In the genomic region with DNA sequence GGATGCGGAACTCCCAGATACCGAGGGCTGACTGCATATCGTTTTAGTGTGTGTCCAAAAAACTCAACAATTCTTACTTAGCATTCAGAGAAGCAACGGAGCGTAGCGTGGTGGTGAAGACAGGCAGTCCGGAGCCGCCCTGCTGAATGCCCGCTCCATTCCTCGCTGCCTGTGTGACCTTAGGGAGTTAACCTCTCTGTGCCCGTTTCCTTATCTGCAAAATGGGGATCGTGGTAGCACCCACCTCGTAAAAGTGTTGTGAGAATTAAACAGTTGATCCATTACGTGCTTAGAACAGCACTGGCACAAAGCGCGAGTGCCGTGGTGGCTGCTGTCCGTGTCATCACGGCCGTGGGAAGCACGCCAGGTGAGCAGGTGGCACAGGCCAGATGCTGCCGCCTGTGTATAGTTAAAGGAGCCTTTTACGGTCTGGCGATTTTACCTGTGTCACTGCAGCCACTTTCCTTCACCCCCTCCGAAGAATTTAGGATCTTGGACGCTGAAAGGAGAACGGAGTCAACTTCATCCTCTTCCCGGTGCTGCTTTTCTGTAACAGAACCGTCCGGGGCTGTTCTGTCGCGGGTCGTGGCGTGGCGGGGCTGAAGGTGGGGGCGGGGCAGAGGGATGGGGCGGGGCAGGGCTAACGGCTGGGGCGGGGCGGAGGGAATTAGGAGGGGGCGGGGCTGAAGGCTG, we compare ENCODE assay signal across 8 cellular contexts. TPM values are rescaled to one million over a fixed set of nuclear protein-coding genes. Genes with fewer than 3 reads are reported as not detected.
DNase-seq lines count a peak whose midpoint lies in the region; ATAC-seq and TF ChIP-seq lines count a peak whose summit lies in the region.

No MANE protein-coding gene starts in this region.

- H3K27ac Mint-ChIP-seq in endodermal cell = no peak overlapping the region

- TF ChIP-seq CTCF in GM13976 (IDR thresholded peaks at IDR 0.05; ENCODE audit: borderline replicate concordance, control extremely low read depth, extremely low read depth, insufficient read depth, missing control alignments) = no peak
- TF ChIP-seq CTCF in MM.1S (IDR thresholded peaks at IDR 0.05; ENCODE audit: low read length) = no peak
- TF ChIP-seq CTCF in endodermal cell (conservative IDR thresholded peaks at IDR 0.05) = no peak

- H3K27me3 ChIP-seq in MM.1S (replicated peaks; ENCODE audit: insufficient read depth, low read length) (no peaks in the 10 kb centered on the region), endodermal cell (ENCODE audit: control insufficient read depth, insufficient read depth, low read length, poor library complexity, severe bottlenecking) (peaks cover 59% of the 10 kb centered on the region), mononuclear cell (ENCODE audit: insufficient read depth, low read length) (peaks cover 18% of the 10 kb centered on the region)

- peaks cover 1% of the 10 kb centered on the region for H3K4me1 Mint-ChIP-seq in endodermal cell

- no peaks in the 10 kb centered on the region for H3K9me3 ChIP-seq in MM.1S (replicated peaks; ENCODE audit: insufficient read depth, low read length)
- H3K9me3 ChIP-seq in endodermal cell (ENCODE audit: control insufficient read depth, low read length) = no peaks in the 10 kb centered on the region
- no peaks in the 10 kb centered on the region for H3K9me3 ChIP-seq in mononuclear cell (ENCODE audit: low read depth, low read length)

- H2AFZ ChIP-seq in MM.1S (ENCODE audit: low read length) = peak overlapping the region; percentile 93

- DNase-seq in ACHN (peak; percentile 32), GM13976 (ENCODE audit: low spot score) (peak; percentile 21), MM.1S (peak; percentile 56), endodermal cell (no peak), superior temporal gyrus (ENCODE audit: extremely low spot score) (peak; percentile 64)
- DNase-seq in activated CD4-positive, alpha-beta T cell treated with anti-CD3 and anti-CD28 coated beads, Interleukin-2, amount 50 U/mL, for 24 hours (ENCODE audit: low read depth in 1 of 2, low spot score in 1 of 2) = peak; percentile 1 to 6

- H3K4me1 ChIP-seq in MM.1S (ENCODE audit: low read length) (peaks cover 10% of the 10 kb centered on the region; the same call in 1 of the 2 replicates), endodermal cell (ENCODE audit: control insufficient read depth, insufficient read depth, low read length) (no peaks in the 10 kb centered on the region), mononuclear cell (ENCODE audit: insufficient read depth, low read length) (peaks cover 13% of the 10 kb centered on the region)

- peaks cover 82% of the 10 kb centered on the region for H3K27me3 Mint-ChIP-seq in endodermal cell (ENCODE audit: insufficient read depth)

- no peaks in the 10 kb centered on the region for H3K9me3 Mint-ChIP-seq in endodermal cell

- H3K36me3 ChIP-seq in MM.1S (replicated peaks; ENCODE audit: insufficient read depth, low read length) (no peaks in the 10 kb centered on the region), endodermal cell (ENCODE audit: control insufficient read depth, insufficient read depth, low read length) (no peaks in the 10 kb centered on the region)

- H3K36me3 Mint-ChIP-seq in endodermal cell (ENCODE audit: low read depth) = no peaks in the 10 kb centered on the region

- peaks cover 20% of the 10 kb centered on the region for H3K79me2 ChIP-seq in MM.1S (ENCODE audit: low read length)

- peaks cover 6% of the 10 kb centered on the region; the same call in 1 of the 2 replicates for H3F3A ChIP-seq in MM.1S (ENCODE audit: insufficient read depth, low read length)

- 10 to 16% methylated on average over 22 to 32 of the region's 41 CpGs for WGBS in endodermal cell (ENCODE audit: insufficient coverage in 1 of 2, insufficient read length in 1 of 2), 2 experiments

- peak overlapping the region; percentile 98 for H3K4me2 ChIP-seq in MM.1S (ENCODE audit: low read depth, low read length)

- peak overlapping the region; percentile 96 for H3K4me3 ChIP-seq in MM.1S (ENCODE audit: low read length)
- H3K4me3 ChIP-seq in endodermal cell (ENCODE audit: low read length) = peak overlapping the region; percentile 91
- peak overlapping the region; percentile 24 for H3K4me3 ChIP-seq in mononuclear cell (ENCODE audit: low read length)

- ATAC-seq in GM21529 (IDR thresholded peaks at IDR 0.05; ENCODE audit: unreplicated experiment) = no peak

- H3K9ac ChIP-seq in MM.1S (ENCODE audit: low read length) (peak overlapping the region; percentile 74), endodermal cell (ENCODE audit: extremely low read depth, low read length, poor library complexity, severe bottlenecking) (no peak overlapping the region)

- in situ Hi-C loops in ACHN (cut with HindIII; ENCODE audit: low pct_ligation_motif_present, low pct_unique_long_range_greater_than_20kb, low sequenced_read_pairs) (no loop called here), GM13976 (cut with MboI; ENCODE audit: low sequenced_read_pairs, unreplicated experiment) (loop anchor here (5.0 kb wide), 1 partner anchor 117 kb away; no protein-coding TSS in a partner anchor)

- peak overlapping the region; percentile 41; the same call in 1 of the 2 replicates for H3K27ac ChIP-seq in MM.1S (ENCODE audit: low read length)
- H3K27ac ChIP-seq in endodermal cell (ENCODE audit: low read depth, low read length) = no peak overlapping the region

- H3K9me2 ChIP-seq in MM.1S (replicated peaks; ENCODE audit: insufficient read depth, low read length) = no peaks in the 10 kb centered on the region

- peak overlapping the region; percentile 65 for H3K4me3 Mint-ChIP-seq in endodermal cell

- no peaks in the 10 kb centered on the region for H4K20me1 ChIP-seq in MM.1S (ENCODE audit: insufficient read depth, low read length)

RNA-seq across cellular contexts. Expression of gene CCDC110, which starts 0.9 kb away (rescaled TPM):
- under 1 TPM; 0.26 to 0.80 TPM for total RNA-seq in endodermal cell
- 0.82 TPM for polyA plus RNA-seq in endodermal cell (2013, experiment 1 of 2)
- 1.3 TPM for polyA plus RNA-seq in endodermal cell (2013, experiment 2 of 2)
- total RNA-seq in mononuclear cell = not detected

RNA-seq across cellular contexts. Expression of gene UFSP2, which starts 44.9 kb away (rescaled TPM):
- total RNA-seq in endodermal cell (10 to 100 TPM; 23.3 to 24.7 TPM), mononuclear cell (14.6 TPM)
- 41.7 TPM for polyA plus RNA-seq in endodermal cell (2013, experiment 1 of 2)
- 35.4 TPM for polyA plus RNA-seq in endodermal cell (2013, experiment 2 of 2)

Comparison
In these comparisons a context has a peak if more than half of its experiments do, and no peak if none do; other contexts are left out.
1. H3K4me3 ChIP-seq: peak in every context shown above with its lines; median percentile 96 in MM.1S; 91 in endodermal cell; 24 in mononuclear cell.